ENCODE assay signal across 8 cellular contexts in genomic region chr4:37686373-37687174, GRCh38. TPM values are rescaled to one million over a fixed set of nuclear protein-coding genes. Genes with fewer than 3 reads are reported as not detected.
DNase-seq lines count a peak whose midpoint lies in the region; ATAC-seq and TF ChIP-seq lines count a peak whose summit lies in the region.

A gene with protein sequence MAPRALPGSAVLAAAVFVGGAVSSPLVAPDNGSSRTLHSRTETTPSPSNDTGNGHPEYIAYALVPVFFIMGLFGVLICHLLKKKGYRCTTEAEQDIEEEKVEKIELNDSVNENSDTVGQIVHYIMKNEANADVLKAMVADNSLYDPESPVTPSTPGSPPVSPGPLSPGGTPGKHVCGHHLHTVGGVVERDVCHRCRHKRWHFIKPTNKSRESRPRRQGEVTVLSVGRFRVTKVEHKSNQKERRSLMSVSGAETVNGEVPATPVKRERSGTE (minus strand): TSS chr4:37686376. CDS start chr4:37686287, 89 bp downstream.

- H3K4me3 ChIP-seq in thoracic aorta = peak within 1 kb of the TSS; percentile 97

- H3K4me1 ChIP-seq in thoracic aorta (ENCODE audit: control insufficient read depth in 1 of 2, low read depth in 2 of 2) = peaks cover 7 to 11% of the 10 kb centered on the region in 2 donors

- ATAC-seq in HG02798 (IDR thresholded peaks at IDR 0.05; ENCODE audit: poor library complexity, unreplicated experiment) (peak; percentile 85), thoracic aorta (ENCODE audit: insufficient number of reproducible peaks, low FRiP score, low read depth) (peak; percentile 96)
- ATAC-seq in activated naive CD8-positive, alpha-beta T cell treated with anti-CD3 and anti-CD28 coated beads, Interleukin-2, amount 50 U/mL, for 24 hours = peak; percentile 87

- H3K27ac ChIP-seq in thoracic aorta = peak within 1 kb of the TSS; percentile 83 to 91

- peak; percentile 95 for DNase-seq in GM10266 (ENCODE audit: extremely low spot score)
- DNase-seq in NCI-H1417 treated with DMSO at 0.1 percent for 48 hours (lab: John Stamatoyannopoulos, UW) = peak; percentile 92
- peak; percentile 95 for DNase-seq in T follicular helper cell (ENCODE audit: low read depth)
- peak; percentile 98 for DNase-seq in activated naive CD8-positive, alpha-beta T cell treated with anti-CD3 and anti-CD28 coated beads, Interleukin-2, amount 50 U/mL, for 24 hours
- peak; percentile 98 to 100 (median 100) for DNase-seq in head of caudate nucleus
- DNase-seq in osteocyte (ENCODE audit: extremely low spot score, unreplicated experiment) = peak; percentile 100
- DNase-seq in thoracic aorta (ENCODE audit: low spot score) = peak; percentile 97

- peak within 1 kb of the TSS; percentile 89 for H3K4me3 Mint-ChIP-seq in activated naive CD8-positive, alpha-beta T cell treated with anti-CD3 and anti-CD28 coated beads, Interleukin-2, amount 50 U/mL, for 24 hours
- peak within 1 kb of the TSS; percentile 83 for H3K4me3 Mint-ChIP-seq in osteocyte (ENCODE audit: unreplicated experiment)

- H3K36me3 Mint-ChIP-seq in activated naive CD8-positive, alpha-beta T cell treated with anti-CD3 and anti-CD28 coated beads, Interleukin-2, amount 50 U/mL, for 24 hours (ENCODE audit: low read depth) = peaks cover 9% of the 10 kb centered on the region
- no peaks in the 10 kb centered on the region for H3K36me3 Mint-ChIP-seq in osteocyte (ENCODE audit: unreplicated experiment)

- no peaks in the 10 kb centered on the region for H3K27me3 Mint-ChIP-seq in activated naive CD8-positive, alpha-beta T cell treated with anti-CD3 and anti-CD28 coated beads, Interleukin-2, amount 50 U/mL, for 24 hours
- H3K27me3 Mint-ChIP-seq in osteocyte (ENCODE audit: unreplicated experiment) = no peaks in the 10 kb centered on the region

- no peaks in the 10 kb centered on the region for H3K27me3 ChIP-seq in thoracic aorta (replicated peaks; ENCODE audit: insufficient read depth)

- H3K9me3 ChIP-seq in thoracic aorta = no peaks in the 10 kb centered on the region

- no peaks in the 10 kb centered on the region for H3K9me3 Mint-ChIP-seq in activated naive CD8-positive, alpha-beta T cell treated with anti-CD3 and anti-CD28 coated beads, Interleukin-2, amount 50 U/mL, for 24 hours
- H3K9me3 Mint-ChIP-seq in osteocyte (ENCODE audit: unreplicated experiment) = no peaks in the 10 kb centered on the region

- peak within 1 kb of the TSS; percentile 77 for H3K27ac Mint-ChIP-seq in activated naive CD8-positive, alpha-beta T cell treated with anti-CD3 and anti-CD28 coated beads, Interleukin-2, amount 50 U/mL, for 24 hours
- peak within 1 kb of the TSS; percentile 86 for H3K27ac Mint-ChIP-seq in osteocyte (ENCODE audit: unreplicated experiment)

- intact Hi-C loops in head of caudate nucleus (cut with DNase I) = loop anchor here (10.0 kb wide), 1 partner anchor 978 kb away; the partner anchor contains the start of gene KLF3

- TF ChIP-seq CTCF in GM10266 (IDR thresholded peaks at IDR 0.05; ENCODE audit: control insufficient read depth, insufficient read depth, low read depth, missing control alignments) (no peak), osteocyte (IDR thresholded peaks at IDR 0.05) (no peak), thoracic aorta (IDR thresholded peaks at IDR 0.05) (no peak)

- peaks cover 39% of the 10 kb centered on the region for H3K4me1 Mint-ChIP-seq in activated naive CD8-positive, alpha-beta T cell treated with anti-CD3 and anti-CD28 coated beads, Interleukin-2, amount 50 U/mL, for 24 hours
- peaks cover 13% of the 10 kb centered on the region for H3K4me1 Mint-ChIP-seq in osteocyte (ENCODE audit: unreplicated experiment)

- H3K36me3 ChIP-seq in thoracic aorta = no peaks in the 10 kb centered on the region

RNA-seq across cellular contexts. Expression of the gene that starts here (rescaled TPM):
- 15.6 and 17.4 TPM in 2 replicates for total RNA-seq in osteocyte
- 10 to 100 TPM; 46.7 to 69.3 TPM for total RNA-seq in thoracic aorta

Comparison
In these comparisons a context has a peak if more than half of its experiments do, and no peak if none do; other contexts are left out.
1. Peak in every context shown above with its lines: DNase-seq, ATAC-seq, H3K4me3 ChIP-seq and H3K27ac ChIP-seq.